1 cellular context compared by ENCODE assay signal in genomic region chr2:207930747-207931146, GRCh38.
TF ChIP-seq lines count a peak whose summit lies in the region.

No MANE protein-coding gene starts in this region.

TF ChIP-seq in HEK293, 187 proteins besides CTCF, POLR2A, EP300 and RAD21 (continued from another document):
- TF ChIP-seq ZNF341 (tag by site-specific recombination; IDR thresholded peaks at IDR 0.05; ENCODE audit: low read depth) (0 out of 2 replicates have a peak, but pooled peaks have one; percentile 26), ZEB2 (tag by site-specific recombination; IDR thresholded peaks at IDR 0.05) (peak; percentile 81), TCF7L2 (IDR thresholded peaks at IDR 0.05; ENCODE audit: borderline replicate concordance, low read depth, low read length) (peak; percentile 85), KLF7 (tag by site-specific recombination; IDR thresholded peaks at IDR 0.05; ENCODE audit: borderline replicate concordance) (peak; percentile 60; the same call in 1 of the 2 replicates), KLF10 (tag by site-specific recombination; IDR thresholded peaks at IDR 0.05) (no peak), ZNF292 (tag by site-specific recombination; IDR thresholded peaks at IDR 0.05; ENCODE audit: borderline replicate concordance, low read depth) (no peak), ZNF621 (tag by site-specific recombination; IDR thresholded peaks at IDR 0.05) (no peak), PRDM4 (tag by site-specific recombination; IDR thresholded peaks at IDR 0.05) (peak; percentile 67), PRDM6 (tag by site-specific recombination; IDR thresholded peaks at IDR 0.05) (peak; percentile 45; the same call in 1 of the 2 replicates), ZNF654 (tag by site-specific recombination; IDR thresholded peaks at IDR 0.05; ENCODE audit: low read depth) (no peak), ZNF639 (tag by site-specific recombination; IDR thresholded peaks at IDR 0.05) (no peak), TSHZ1 (tag by site-specific recombination; IDR thresholded peaks at IDR 0.05; ENCODE audit: borderline replicate concordance) (no peak; the same call in 1 of the 2 replicates), ZSCAN4 (tag by site-specific recombination; IDR thresholded peaks at IDR 0.05) (no peak)
